8 cellular contexts compared by ENCODE assay signal in the genomic region with DNA sequence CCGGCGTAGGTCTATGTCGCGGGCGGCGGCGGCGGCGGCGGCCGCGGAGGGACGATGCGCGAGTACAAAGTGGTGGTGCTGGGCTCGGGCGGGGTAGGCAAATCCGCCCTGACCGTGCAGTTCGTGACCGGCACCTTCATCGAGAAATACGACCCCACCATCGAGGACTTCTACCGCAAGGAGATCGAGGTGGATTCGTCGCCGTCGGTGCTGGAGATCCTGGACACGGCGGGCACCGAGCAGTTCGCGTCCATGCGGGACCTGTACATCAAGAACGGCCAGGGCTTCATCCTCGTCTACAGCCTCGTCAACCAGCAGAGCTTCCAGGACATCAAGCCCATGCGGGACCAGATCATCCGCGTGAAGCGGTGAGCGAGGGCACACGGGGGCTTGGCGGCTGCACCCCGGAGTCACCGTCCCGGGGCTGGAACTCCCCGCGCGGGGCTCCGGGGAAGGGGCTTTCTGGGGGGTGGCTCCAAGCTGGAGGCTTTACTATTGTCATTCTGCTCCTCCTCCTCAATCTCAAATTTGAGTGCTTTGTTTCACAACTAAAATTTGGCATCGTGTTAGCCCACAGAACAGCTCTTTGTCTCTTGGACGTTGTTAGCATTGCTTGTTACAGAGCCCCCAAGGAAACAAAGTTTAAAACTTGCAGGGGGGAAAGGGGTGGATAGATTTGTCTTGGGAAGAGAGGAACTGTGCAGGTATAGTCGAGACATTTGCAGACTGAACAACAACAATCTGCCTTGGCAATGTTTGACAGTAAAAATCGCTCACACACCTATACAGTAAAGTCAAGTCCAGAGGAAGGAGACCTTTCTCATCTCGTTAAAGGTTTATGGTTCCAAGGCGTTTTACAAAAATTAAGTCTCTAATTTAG. TPM values are rescaled to one million over a fixed set of nuclear protein-coding genes. Genes with fewer than 3 reads are reported as not detected.
DNase-seq lines count a peak whose midpoint lies in the region; ATAC-seq, FAIRE-seq and TF ChIP-seq lines count a peak whose summit lies in the region.

No MANE protein-coding gene starts in this region.

- 0 to 1% methylated on average over 58 to 59 of the region's 59 CpGs for WGBS in aorta, 2 donors

- peaks cover 0 to 12% of the 10 kb centered on the region in 2 donors for H3K36me3 Mint-ChIP-seq in activated naive CD4-positive, alpha-beta T cell treated with anti-CD3 and anti-CD28 coated beads, Interleukin-2, amount 50 U/mL, for 72 hours

- FAIRE-seq in GM12891 (lab: Jason Lieb, UNC), result peak; percentile 86

- peak overlapping the region in 1 of 2 donors; percentile 62 for H3K27ac ChIP-seq in aorta (ENCODE audit: low read depth in 1 of 2, low read length in 2 of 2)

- H3K27me3 ChIP-seq in aorta (ENCODE audit: control insufficient read depth in 1 of 2, insufficient read depth in 2 of 2, low read length in 1 of 2), result no peaks in the 10 kb centered on the region

- DNase-seq in GM12891 (ENCODE audit: insufficient read length, low spot score) (no peak), RKO (ENCODE audit: low spot score) (peak; percentile 46), left cardiac atrium (peak; percentile 42), putamen (ENCODE audit: low spot score) (peak; percentile 26), aorta (peak; percentile 62 to 82)
- DNase-seq in activated naive CD4-positive, alpha-beta T cell treated with anti-CD3 and anti-CD28 coated beads, Interleukin-2, amount 50 U/mL, for 72 hours (ENCODE audit: low spot score in 2 of 2), result peak; percentile 42 to 58

- peak overlapping the region; percentile 61 to 92 for H3K27ac Mint-ChIP-seq in activated naive CD4-positive, alpha-beta T cell treated with anti-CD3 and anti-CD28 coated beads, Interleukin-2, amount 50 U/mL, for 72 hours

- peak overlapping the region; percentile 88 to 96 for H3K4me3 ChIP-seq in aorta (ENCODE audit: low read length in 2 of 2)

- no peaks in the 10 kb centered on the region for H3K9me3 ChIP-seq in aorta (ENCODE audit: control insufficient read depth, low read length)

- intact Hi-C loops in left cardiac atrium (cut with DNase I) (loop anchor here in 1 of 2 donors (10.0 kb wide), 2 partner anchors 210 to 370 kb away; a partner anchor contains a TSS), aorta (cut with DNase I) (loop anchor here (10.0 kb wide), 2 partner anchors 180 to 320 kb away; no protein-coding TSS in a partner anchor)

- no peak for TF ChIP-seq POLR2A in GM12891 (IDR thresholded peaks at IDR 0.05; ENCODE audit: low read depth, low read length)

- H3K9me3 Mint-ChIP-seq in activated naive CD4-positive, alpha-beta T cell treated with anti-CD3 and anti-CD28 coated beads, Interleukin-2, amount 50 U/mL, for 72 hours, result no peaks in the 10 kb centered on the region

- ATAC-seq in HG02981 (IDR thresholded peaks at IDR 0.05; ENCODE audit: unreplicated experiment), result peak; percentile 2
- no peak for ATAC-seq in activated naive CD4-positive, alpha-beta T cell treated with anti-CD3 and anti-CD28 coated beads, Interleukin-2, amount 50 U/mL, for 72 hours
- no peak for ATAC-seq in left cardiac atrium
- no peak for ATAC-seq in aorta (ENCODE audit: low FRiP score)
- ATAC-seq in GM18517 (IDR thresholded peaks at IDR 0.05; ENCODE audit: unreplicated experiment), result no peak

- H3K36me3 ChIP-seq in aorta (ENCODE audit: control insufficient read depth in 1 of 2, insufficient read depth in 2 of 2, low read length in 1 of 2), result no peaks in the 10 kb centered on the region

- peaks cover 3 to 8% of the 10 kb centered on the region in 2 donors for H3K4me1 ChIP-seq in aorta (ENCODE audit: control insufficient read depth in 1 of 2, insufficient read depth in 2 of 2, low read length in 2 of 2)

TF ChIP-seq in GM12891, 5 proteins besides CTCF, POLR2A, EP300 and RAD21:
- TF ChIP-seq POU2F2 (IDR thresholded peaks at IDR 0.05; ENCODE audit: low read depth, low read length) (no peak), SPI1 (IDR thresholded peaks at IDR 0.05; ENCODE audit: low read depth, low read length) (0 out of 2 replicates have a peak, but pooled peaks have one; percentile 11), PAX5 (IDR thresholded peaks at IDR 0.05; ENCODE audit: insufficient read depth, low read length, severe bottlenecking) (no peak), POLR2AphosphoS5 (IDR thresholded peaks at IDR 0.05; ENCODE audit: low read depth, low read length) (no peak), TAF1 (IDR thresholded peaks at IDR 0.05; ENCODE audit: low read depth, low read length) (no peak)

RNA-seq across cellular contexts. Expression of a gene that starts 0.7 kb away (rescaled TPM):
- 6.7 TPM for polyA plus RNA-seq in GM12891 (2012; ENCODE audit: low read depth, missing spikeins)
- 10 to 100 TPM in 1 of 2 donors, 1 to 10 TPM in 1; 8.1 to 19.0 TPM for total RNA-seq in activated naive CD4-positive, alpha-beta T cell treated with anti-CD3 and anti-CD28 coated beads, Interleukin-2, amount 50 U/mL, for 72 hours
- total RNA-seq in left cardiac atrium (10 to 100 TPM; 21.4 to 23.9 TPM), aorta (10 to 100 TPM; 30.8 to 34.5 TPM)
- 10 to 100 TPM; 32.3 to 41.7 TPM for polyA plus RNA-seq in aorta
